Comparison of ENCODE assay signal across 11 cellular contexts in genomic region chr13:50244355-50244912, GRCh38.
DNase-seq lines count a peak whose midpoint lies in the region; ATAC-seq, FAIRE-seq and TF ChIP-seq lines count a peak whose summit lies in the region.
"Had no signal": no experiment of that assay in that cellular context is flagged by ENCODE, and none has a peak within 500 bp of the region (broad histone marks: within the 10 kb centered on the region; RNA-seq: fewer than 3 reads in every experiment).

No MANE protein-coding gene starts in this region.

- H3K9me3 Mint-ChIP-seq in effector memory CD8-positive, alpha-beta T cell = no peaks in the 10 kb centered on the region

- intact Hi-C loops in lower lobe of right lung (cut with DNase I) = no loop called here

- H3K4me3 Mint-ChIP-seq in effector memory CD8-positive, alpha-beta T cell = peak overlapping the region in 1 of 2 donors; percentile 35

- H3K27me3 Mint-ChIP-seq in effector memory CD8-positive, alpha-beta T cell = no peaks in the 10 kb centered on the region

- peak in 1 of 2 experiments; percentile 51; a peak in 4 of 6 replicates for ATAC-seq in A549
- peak; percentile 6 for ATAC-seq in GM18907 (IDR thresholded peaks at IDR 0.05; ENCODE audit: unreplicated experiment)
- peak; percentile 6 for ATAC-seq in HG03442 (IDR thresholded peaks at IDR 0.05; ENCODE audit: unreplicated experiment)
- no peak for ATAC-seq in effector memory CD8-positive, alpha-beta T cell (replicated peaks)
- no peak for ATAC-seq in lower lobe of right lung
- no peak for ATAC-seq in HG02678 (IDR thresholded peaks at IDR 0.05; ENCODE audit: unreplicated experiment)

- no peak for FAIRE-seq in A549 (lab: Jason Lieb, UNC)
- FAIRE-seq: D721Med had no signal

- POLR2A ChIA-PET in A549 (lab: Yijun Ruan, JAX) = interaction anchor here (0.6 kb wide), 1 partner anchor 118 kb away, joined by 3 read pairs; no protein-coding TSS in a partner anchor

- TF ChIP-seq RAD21 in A549 (conservative IDR thresholded peaks at IDR 0.05 in 1 of 2, IDR thresholded peaks at IDR 0.05 in 1 of 2) = no peak

- H3K27me3 ChIP-seq in lower lobe of right lung (ENCODE audit: low read depth) = no peaks in the 10 kb centered on the region

- peak overlapping the region; percentile 70 for H3K4me2 ChIP-seq in A549

- 70% methylated on average over 8 of the region's 8 CpGs for WGBS in A549 (ENCODE audit: missing lambda C conversion rate)

- CTCF ChIA-PET in A549 (lab: Yijun Ruan, JAX) = no interaction called here

- H3K9me3 ChIP-seq in A549 (peaks cover 11% of the 10 kb centered on the region; the same call in 2 of the 3 replicates), lower lobe of right lung (no peaks in the 10 kb centered on the region)

- peak overlapping the region; percentile 45 to 78 for H3K27ac Mint-ChIP-seq in effector memory CD8-positive, alpha-beta T cell

- TF ChIP-seq POLR2A in A549 (IDR thresholded peaks at IDR 0.05; ENCODE audit: low read length) = no peak

- H3K36me3 ChIP-seq in lower lobe of right lung = no peaks in the 10 kb centered on the region

- H3K4me3 ChIP-seq in A549 = no peak overlapping the region
- no peak overlapping the region for H3K4me3 ChIP-seq in lower lobe of right lung

- TF ChIP-seq EP300 in A549 (IDR thresholded peaks at IDR 0.05) = no peak

- DNase-seq in A549 (ENCODE audit: low read depth in 1 of 2, low spot score in 1 of 2) (peak in 1 of 2 experiments; percentile 1), lower lobe of right lung (no peak), HK-2 (ENCODE audit: unreplicated experiment) (no peak), occipital lobe (lab: John Stamatoyannopoulos, UW) (no peak)
- DNase-seq in effector memory CD8-positive, alpha-beta T cell = no peak
- DNase-seq: NCI-H1436, nucleus accumbens had no signal

- H3K27ac ChIP-seq in A549 (peak overlapping the region; percentile 75 to 77), lower lobe of right lung (no peak overlapping the region)

- no peak for TF ChIP-seq CTCF in A549 (IDR thresholded peaks at IDR 0.05)
- TF ChIP-seq CTCF in lower lobe of right lung (IDR thresholded peaks at IDR 0.05) = no peak

- peaks cover 32% of the 10 kb centered on the region for H3K4me1 ChIP-seq in A549
- H3K4me1 ChIP-seq in lower lobe of right lung = no peaks in the 10 kb centered on the region

- H3K4me1 Mint-ChIP-seq in effector memory CD8-positive, alpha-beta T cell (ENCODE audit: low read depth in 2 of 2) = peaks cover 33 to 41% of the 10 kb centered on the region in 2 donors

- H3K36me3 Mint-ChIP-seq in effector memory CD8-positive, alpha-beta T cell (ENCODE audit: insufficient read depth) = peaks cover 10% of the 10 kb centered on the region

TF ChIP-seq in A549, 52 proteins besides CTCF, POLR2A, EP300 and RAD21:
- TF ChIP-seq ZFP36 (IDR thresholded peaks at IDR 0.05; ENCODE audit: borderline replicate concordance, partially characterized antibody) (no peak), HEYL (CRISPR knock-in tag; IDR thresholded peaks at IDR 0.05) (no peak), PHF8 (IDR thresholded peaks at IDR 0.05; ENCODE audit: borderline replicate concordance, low read depth) (no peak), RCOR1 (IDR thresholded peaks at IDR 0.05; ENCODE audit: low read depth, low read length) (no peak), MAX (IDR thresholded peaks at IDR 0.05) (no peak), SREBF2 (IDR thresholded peaks at IDR 0.05) (no peak), MAFK (IDR thresholded peaks at IDR 0.05; ENCODE audit: partially characterized antibody) (no peak), CHD4 (IDR thresholded peaks at IDR 0.05; ENCODE audit: borderline replicate concordance) (no peak), ATOH8 (CRISPR knock-in tag; IDR thresholded peaks at IDR 0.05; ENCODE audit: low read depth) (no peak), JUNB (IDR thresholded peaks at IDR 0.05) (no peak), FOSL2 (IDR thresholded peaks at IDR 0.05) (no peak), FOSL2 (CRISPR knock-in tag; IDR thresholded peaks at IDR 0.05) (no peak), HOXB13 (CRISPR knock-in tag; IDR thresholded peaks at IDR 0.05; ENCODE audit: low read depth) (no peak), MYC (IDR thresholded peaks at IDR 0.05; ENCODE audit: borderline replicate concordance, low read length) (no peak)

Comparison
In these comparisons a context has a peak if more than half of its experiments do, and no peak if none do; other contexts are left out.
1. ATAC-seq: peak in GM18907 (single experiment) and HG03442 (single experiment); none in effector memory CD8-positive, alpha-beta T cell (single experiment), lower lobe of right lung (0 of 2) and HG02678 (single experiment).